In genomic region chr7:100641463-100641859, GRCh38 we compare ENCODE assay signal across 22 cellular contexts. TPM values are rescaled to one million over a fixed set of nuclear protein-coding genes. Genes with fewer than 3 reads are reported as not detected.
A peak's percentile ranks its signal among the peaks of the same experiment; 100 is the strongest.
DNase-seq lines count a peak whose midpoint lies in the region; ATAC-seq and TF ChIP-seq lines count a peak whose summit lies in the region.
"Had no signal": no experiment of that assay in that cellular context is flagged by ENCODE, and none has a peak within 500 bp of the region (broad histone marks: within the 10 kb centered on the region; RNA-seq: fewer than 3 reads in every experiment).

Gene TFR2 (minus strand): TSS chr7:100641552. CDS start chr7:100641509, 43 bp downstream.

- no peaks in the 10 kb centered on the region for H3K9me3 ChIP-seq in IMR-90 (ENCODE audit: control insufficient read depth, insufficient read depth, low read length)
- H3K9me3 ChIP-seq in right cardiac atrium (ENCODE audit: control insufficient read depth, low read length) = no peaks in the 10 kb centered on the region
- H3K9me3 ChIP-seq: body of pancreas, gastrocnemius medialis, testis had no signal

- no peak within 1 kb of the TSS for H2AK5ac ChIP-seq in IMR-90 (ENCODE audit: low read depth, low read length)

- H3K27ac ChIP-seq in IMR-90 (ENCODE audit: insufficient read depth, low read length) (no peak within 1 kb of the TSS), right cardiac atrium (ENCODE audit: low read length) (no peak within 1 kb of the TSS)
- H3K27ac ChIP-seq: body of pancreas, coronary artery, gastrocnemius medialis, HL-60, testis had no signal

- peak within 1 kb of the TSS; percentile 6 for H3K27ac Mint-ChIP-seq in activated CD8-positive, alpha-beta T cell treated with anti-CD3 and anti-CD28 coated beads, Interleukin-2, amount 10 ng/mL, durations not matched to agents 7 days and 5 days
- H3K27ac Mint-ChIP-seq in memory B cell = no peak within 1 kb of the TSS
- H3K27ac Mint-ChIP-seq: activated naive CD4-positive, alpha-beta T cell treated with anti-CD3 and anti-CD28 coated beads, Interleukin-2, amount 10 ng/mL, durations not matched to agents 7 days and 5 days had no signal

- DNase-seq in CMK (ENCODE audit: low read depth) (peak; percentile 95), IMR-90 (no peak), memory B cell (ENCODE audit: low spot score in 2 of 2) (no peak), right cardiac atrium (no peak), NOMO-1 (lab: John Stamatoyannopoulos, UW; ENCODE audit: unreplicated experiment in 2 of 2) (no peak), GM19240 (ENCODE audit: insufficient read length, low spot score) (no peak)
- DNase-seq in activated CD8-positive, alpha-beta T cell treated with anti-CD3 and anti-CD28 coated beads, Interleukin-2, amount 10 ng/mL, durations not matched to agents 7 days and 5 days = no peak
- DNase-seq: activated naive CD4-positive, alpha-beta T cell treated with anti-CD3 and anti-CD28 coated beads, Interleukin-2, amount 10 ng/mL, durations not matched to agents 7 days and 5 days; AML-193; body of pancreas; gastrocnemius medialis; GDM1; left ventricle myocardium superior; NCI-H1417 treated with DMSO at 0.1 percent for 48 hours; NCI-H2171 treated with DMSO at 0.1 percent for 48 hours; NCI-H748 treated with DMSO at 0.1 percent for 48 hours; RPMI8226; testis had no signal

- TF ChIP-seq POLR2A in IMR-90 (IDR thresholded peaks at IDR 0.05; ENCODE audit: low read depth, low read length) = no peak

- H4K8ac ChIP-seq in IMR-90 (ENCODE audit: low read depth in 2 of 2, low read length in 2 of 2) = no peak within 1 kb of the TSS

- peaks cover 28% of the 10 kb centered on the region for H3K27me3 ChIP-seq in IMR-90 (ENCODE audit: control insufficient read depth, insufficient read depth, low read length)
- H3K27me3 ChIP-seq in right cardiac atrium (ENCODE audit: control insufficient read depth, insufficient read depth) = no peaks in the 10 kb centered on the region
- H3K27me3 ChIP-seq: body of pancreas, testis had no signal

- H3K14ac ChIP-seq in IMR-90 (replicated peaks; ENCODE audit: low read depth, low read length) = no peak within 1 kb of the TSS

- no peak within 1 kb of the TSS for H2BK15ac ChIP-seq in IMR-90 (ENCODE audit: low read depth, low read length)

- H3K9me3 Mint-ChIP-seq in activated CD8-positive, alpha-beta T cell treated with anti-CD3 and anti-CD28 coated beads, Interleukin-2, amount 10 ng/mL, durations not matched to agents 7 days and 5 days (ENCODE audit: insufficient read depth) = no peaks in the 10 kb centered on the region
- H3K9me3 Mint-ChIP-seq in memory B cell = no peaks in the 10 kb centered on the region
- H3K9me3 Mint-ChIP-seq: activated naive CD4-positive, alpha-beta T cell treated with anti-CD3 and anti-CD28 coated beads, Interleukin-2, amount 10 ng/mL, durations not matched to agents 7 days and 5 days had no signal

- BruUV-seq in IMR-90 (replicated peaks; lab: Mats Ljungman, UMichigan) = no TSS peak

- no peak within 1 kb of the TSS for H3K23ac ChIP-seq in IMR-90 (ENCODE audit: low read depth, low read length)

- H2AFZ ChIP-seq in IMR-90 (replicated peaks; ENCODE audit: low read length, poor library complexity) = peak within 1 kb of the TSS; percentile 33

- H3K18ac ChIP-seq in IMR-90 (ENCODE audit: low read depth, low read length) = no peak within 1 kb of the TSS

- peaks cover 2% of the 10 kb centered on the region for H3K4me1 Mint-ChIP-seq in activated CD8-positive, alpha-beta T cell treated with anti-CD3 and anti-CD28 coated beads, Interleukin-2, amount 10 ng/mL, durations not matched to agents 7 days and 5 days (ENCODE audit: low read depth)
- peaks cover 17% of the 10 kb centered on the region for H3K4me1 Mint-ChIP-seq in memory B cell
- H3K4me1 Mint-ChIP-seq: activated naive CD4-positive, alpha-beta T cell treated with anti-CD3 and anti-CD28 coated beads, Interleukin-2, amount 10 ng/mL, durations not matched to agents 7 days and 5 days had no signal

- no peak within 1 kb of the TSS for H3K56ac ChIP-seq in IMR-90 (ENCODE audit: extremely low read depth, insufficient read depth, low read length)

- no peak within 1 kb of the TSS for H2BK20ac ChIP-seq in IMR-90 (ENCODE audit: low read depth, low read length)

- TF ChIP-seq CTCF in IMR-90 (conservative IDR thresholded peaks at IDR 0.05; ENCODE audit: low read depth, low read length) = no peak

- H4K91ac ChIP-seq in IMR-90 (ENCODE audit: insufficient read depth, low read depth, low read length) = no peak within 1 kb of the TSS

- CTCF ChIA-PET in IMR-90 (lab: Yijun Ruan, JAX) = no interaction called here
- CTCF ChIA-PET in activated CD8-positive, alpha-beta T cell treated with anti-CD3 and anti-CD28 coated beads, Interleukin-2, amount 10 ng/mL, durations not matched to agents 7 days and 5 days (lab: Charles Lee) = no interaction called here

- intact Hi-C loops in IMR-90 (cut with micrococcal nuclease) (no loop called here), right cardiac atrium (cut with DNase I) (no loop called here)

- H2BK120ac ChIP-seq in IMR-90 (ENCODE audit: low read depth, low read length) = no peak within 1 kb of the TSS

- no peaks in the 10 kb centered on the region for H3K36me3 Mint-ChIP-seq in activated CD8-positive, alpha-beta T cell treated with anti-CD3 and anti-CD28 coated beads, Interleukin-2, amount 10 ng/mL, durations not matched to agents 7 days and 5 days (ENCODE audit: low read depth)
- no peaks in the 10 kb centered on the region for H3K36me3 Mint-ChIP-seq in memory B cell
- H3K36me3 Mint-ChIP-seq: activated naive CD4-positive, alpha-beta T cell treated with anti-CD3 and anti-CD28 coated beads, Interleukin-2, amount 10 ng/mL, durations not matched to agents 7 days and 5 days had no signal

- H3K27me3 Mint-ChIP-seq in activated CD8-positive, alpha-beta T cell treated with anti-CD3 and anti-CD28 coated beads, Interleukin-2, amount 10 ng/mL, durations not matched to agents 7 days and 5 days (ENCODE audit: low read depth) = peaks cover 3% of the 10 kb centered on the region
- H3K27me3 Mint-ChIP-seq in memory B cell = peaks cover 9% of the 10 kb centered on the region

- no peaks in the 10 kb centered on the region for H4K20me1 ChIP-seq in IMR-90 (ENCODE audit: insufficient read depth, low read length)

- no peak for TF ChIP-seq RAD21 in IMR-90 (IDR thresholded peaks at IDR 0.05; ENCODE audit: low read length)

- no peak within 1 kb of the TSS for H3K4ac ChIP-seq in IMR-90 (ENCODE audit: low read depth, low read length)

- WGBS in IMR-90 (ENCODE audit: extremely low coverage in 2 of 2, insufficient read length in 1 of 2), 2 experiments = 13% methylated on average over 3 of the region's 10 CpGs; no CpG with 5 or more reads in 1 of the 2 experiments
- WGBS in right cardiac atrium = 42% methylated on average over 10 of the region's 10 CpGs

- no peaks in the 10 kb centered on the region for H3K36me3 ChIP-seq in IMR-90 (ENCODE audit: control insufficient read depth, insufficient read depth, low read length)
- H3K36me3 ChIP-seq: gastrocnemius medialis had no signal

- H3K9ac ChIP-seq in IMR-90 (ENCODE audit: low read depth, low read length) = no peak within 1 kb of the TSS

- H3K4me3 ChIP-seq in IMR-90 (ENCODE audit: insufficient read depth, low read depth, low read length) (no peak within 1 kb of the TSS), right cardiac atrium (ENCODE audit: low read length) (no peak within 1 kb of the TSS)
- H3K4me3 ChIP-seq: body of pancreas, coronary artery, gastrocnemius medialis, GM12878, smooth muscle cell, testis had no signal

- no peak within 1 kb of the TSS for H3K4me2 ChIP-seq in IMR-90 (ENCODE audit: low read depth, low read length)
- H3K4me2 ChIP-seq: smooth muscle cell had no signal

- ATAC-seq in IMR-90 (ENCODE audit: low read depth) (no peak), memory B cell (ENCODE audit: low read depth) (no peak), right cardiac atrium (no peak)
- no peak for ATAC-seq in activated CD8-positive, alpha-beta T cell treated with anti-CD3 and anti-CD28 coated beads, Interleukin-2, amount 10 ng/mL, durations not matched to agents 7 days and 5 days
- ATAC-seq: body of pancreas, gastrocnemius medialis, GM12878, left ventricle myocardium superior had no signal

- no peak within 1 kb of the TSS for H2BK5ac ChIP-seq in IMR-90 (ENCODE audit: low read depth, low read length, poor library complexity, severe bottlenecking)

- dilution Hi-C loops in IMR-90 (cut with HindIII; ENCODE audit: low sequenced_read_pairs, unreplicated experiment) = no loop called here

- H2AK9ac ChIP-seq in IMR-90 (replicated peaks; ENCODE audit: low read depth, low read length, poor library complexity) = no peak within 1 kb of the TSS

- no peaks in the 10 kb centered on the region for H3K79me1 ChIP-seq in IMR-90 (ENCODE audit: low read depth in 1 of 2, low read length in 2 of 2)

- H3K4me1 ChIP-seq in IMR-90 (ENCODE audit: control insufficient read depth, insufficient read depth, low read length) = no peaks in the 10 kb centered on the region
- no peaks in the 10 kb centered on the region for H3K4me1 ChIP-seq in right cardiac atrium (ENCODE audit: control insufficient read depth, insufficient read depth, low read length)
- H3K4me1 ChIP-seq: gastrocnemius medialis had no signal

- POLR2A ChIA-PET in IMR-90 (lab: Charles Lee; ENCODE audit: unreplicated experiment) = no interaction called here
- POLR2A ChIA-PET in activated CD8-positive, alpha-beta T cell treated with anti-CD3 and anti-CD28 coated beads, Interleukin-2, amount 10 ng/mL, durations not matched to agents 7 days and 5 days (lab: Charles Lee) = no interaction called here

- no peak within 1 kb of the TSS for H4K5ac ChIP-seq in IMR-90 (ENCODE audit: low read depth, low read length)

- in situ Hi-C loops in IMR-90 (cut with MboI; ENCODE audit: low sequenced_read_pairs) = no loop called here

- no peak within 1 kb of the TSS for H3K4me3 Mint-ChIP-seq in activated CD8-positive, alpha-beta T cell treated with anti-CD3 and anti-CD28 coated beads, Interleukin-2, amount 10 ng/mL, durations not matched to agents 7 days and 5 days
- H3K4me3 Mint-ChIP-seq in memory B cell = peak within 1 kb of the TSS; percentile 71
- H3K4me3 Mint-ChIP-seq: activated naive CD4-positive, alpha-beta T cell treated with anti-CD3 and anti-CD28 coated beads, Interleukin-2, amount 10 ng/mL, durations not matched to agents 7 days and 5 days had no signal

- no peaks in the 10 kb centered on the region for H3K9me1 ChIP-seq in IMR-90 (ENCODE audit: insufficient read depth, low read length)

TF ChIP-seq in IMR-90, 13 proteins besides CTCF, POLR2A, EP300 and RAD21 (continues in another document):
- TF ChIP-seq SMC3 (IDR thresholded peaks at IDR 0.05; ENCODE audit: low read depth, low read length) (no peak), RCOR1 (IDR thresholded peaks at IDR 0.05; ENCODE audit: insufficient replicate concordance, low read length) (no peak), CHD1 (IDR thresholded peaks at IDR 0.05; ENCODE audit: low read depth, low read length) (no peak), FOS (IDR thresholded peaks at IDR 0.05; ENCODE audit: low read depth, low read length) (no peak)

RNA-seq across cellular contexts. Expression of gene TFR2, which starts in this region (rescaled TPM):
- total RNA-seq in IMR-90 (2012; rRNA removed) (under 0.01 and 0.18 TPM in 2 replicates), right cardiac atrium (under 1 TPM in 3 of 4 donors, not detected in 1; 0.25 to 0.41 (median 0.26) TPM)
- polyA plus RNA-seq in IMR-90 (2012; rRNA removed) (0.24 and 0.50 TPM in 2 replicates), right cardiac atrium (0.14 TPM)
- polyA plus RNA-seq in IMR-90 (2012; cell fraction: cytosol; rRNA removed) = 0.63 and 1.2 TPM in 2 replicates
- 1.1 and 2.4 TPM in 2 replicates for polyA plus RNA-seq in IMR-90 (2012; cell fraction: nucleus; rRNA removed; ENCODE audit: low replicate concordance)
- 10 to 100 TPM; 13.1 to 14.5 TPM for total RNA-seq in activated CD8-positive, alpha-beta T cell treated with anti-CD3 and anti-CD28 coated beads, Interleukin-2, amount 10 ng/mL, durations not matched to agents 7 days and 5 days
- total RNA-seq: left ventricle myocardium superior had no signal

Comparison
In these comparisons a context has a peak if more than half of its experiments do, and no peak if none do; other contexts are left out.
1. RNA of gene TFR2 (total RNA-seq): 13.1 to 14.5 TPM in activated CD8-positive, alpha-beta T cell treated with anti-CD3 and anti-CD28 coated beads, Interleukin-2, amount 10 ng/mL, durations not matched to agents 7 days and 5 days; 0.25 to 0.41 TPM in right cardiac atrium and under 0.01 to 0.18 TPM in IMR-90; every median in the first group is over 4 times any median in the second.